Comparison of ENCODE assay signal across 9 cellular contexts in genomic region chr9:122518226-122518625, GRCh38. TPM values are rescaled to one million over a fixed set of nuclear protein-coding genes. Genes with fewer than 3 reads are reported as not detected.
"Had no signal": no experiment of that assay in that cellular context is flagged by ENCODE, and none has a peak within 500 bp of the region (broad histone marks: within the 10 kb centered on the region; RNA-seq: fewer than 3 reads in every experiment).

No MANE protein-coding gene starts in this region.

- H3K4me2 ChIP-seq: GM23338 had no signal

- H3K4me3 ChIP-seq: GM23338 had no signal

- H3K27ac ChIP-seq: HL-60 had no signal

- DNase-seq: H9, HCEC 1CT, KBM-7 had no signal

- H2AFZ ChIP-seq: GM23338 had no signal

RNA-seq across cellular contexts. Expression of gene OR1J4, which starts 0.7 kb away (rescaled TPM):
- total RNA-seq: GM23338, H1, H9, HepG2, HT1080 had no signal
- polyA plus RNA-seq: GM23338, H1, HepG2, IgD-negative memory B cell had no signal

RNA-seq across cellular contexts. Expression of gene OR1J2, which starts 7.6 kb away (rescaled TPM):
- total RNA-seq: GM23338, H1, H9, HepG2, HT1080 had no signal
- polyA plus RNA-seq: GM23338, H1, HepG2, IgD-negative memory B cell had no signal

RNA-seq across cellular contexts. Expression of gene OR1N1, which starts 8.9 kb away (rescaled TPM):
- total RNA-seq: GM23338, H1, H9, HepG2, HT1080 had no signal
- polyA plus RNA-seq: GM23338, H1, HepG2, IgD-negative memory B cell had no signal

RNA-seq across cellular contexts. Expression of gene OR1N2, which starts 34.7 kb away (rescaled TPM):
- total RNA-seq: GM23338, H1, H9, HepG2, HT1080 had no signal
- polyA plus RNA-seq: GM23338, H1, HepG2, IgD-negative memory B cell had no signal

RNA-seq across cellular contexts. Expression of gene OR1J1, which starts 40.5 kb away (rescaled TPM):
- total RNA-seq: GM23338, H1, H9, HepG2, HT1080 had no signal
- polyA plus RNA-seq: GM23338, H1, HepG2, IgD-negative memory B cell had no signal
